In genomic region chr18:9549405-9549804, GRCh38 we compare ENCODE assay signal across 13 cellular contexts.
DNase-seq lines count a peak whose midpoint lies in the region; ATAC-seq and TF ChIP-seq lines count a peak whose summit lies in the region.
"Had no signal": no experiment of that assay in that cellular context is flagged by ENCODE, and none has a peak within 500 bp of the region (broad histone marks: within the 10 kb centered on the region; RNA-seq: fewer than 3 reads in every experiment).

No MANE protein-coding gene starts in this region.

- intact Hi-C loops in PC-9 (cut with micrococcal nuclease; ENCODE audit: unreplicated experiment) = no loop called here

- H3K4me1 ChIP-seq in PC-9 (replicated peaks; ENCODE audit: insufficient read depth) = no peaks in the 10 kb centered on the region
- no peaks in the 10 kb centered on the region for H3K4me1 ChIP-seq in hepatocyte (ENCODE audit: insufficient read depth)
- H3K4me1 ChIP-seq: colonic mucosa had no signal

- H3K79me2 ChIP-seq in PC-9 (ENCODE audit: low read depth) = peaks cover 6% of the 10 kb centered on the region; the same call in 1 of the 2 replicates
- peaks cover 3% of the 10 kb centered on the region for H3K79me2 ChIP-seq in hepatocyte

- ATAC-seq in GM21526 (IDR thresholded peaks at IDR 0.05; ENCODE audit: low FRiP score, unreplicated experiment) (no peak), HG02759 (IDR thresholded peaks at IDR 0.05; ENCODE audit: unreplicated experiment) (no peak)
- ATAC-seq: naive thymus-derived CD4-positive, alpha-beta T cell had no signal

- H3K4me3 ChIP-seq in AG04450 (ENCODE audit: low read depth, low read length) (no peak overlapping the region), GM12865 (ENCODE audit: low read depth, low read length) (no peak overlapping the region), PC-9 (no peak overlapping the region), hepatocyte (no peak overlapping the region)
- H3K4me3 ChIP-seq: colonic mucosa had no signal

- H3K9me3 ChIP-seq in AG04450 (ENCODE audit: control insufficient read depth, insufficient read depth, low read length) = no peaks in the 10 kb centered on the region
- H3K9me3 ChIP-seq in PC-9 (ENCODE audit: insufficient read depth, low read depth) = no peaks in the 10 kb centered on the region
- H3K9me3 ChIP-seq in hepatocyte (ENCODE audit: low read depth) = no peaks in the 10 kb centered on the region
- H3K9me3 ChIP-seq: colonic mucosa had no signal

- H3F3A ChIP-seq in PC-9 (ENCODE audit: insufficient read depth, low read depth) = peaks cover 64% of the 10 kb centered on the region; the same call in 1 of the 2 replicates

- no TSS peak for BruUV-seq in PC-9 (replicated peaks; lab: Mats Ljungman, UMichigan)

- H2AFZ ChIP-seq in PC-9 (no peak overlapping the region), hepatocyte (no peak overlapping the region)

- 95% methylated on average over 7 of the region's 7 CpGs for WGBS in hepatocyte (ENCODE audit: low lambda C conversion rate, missing lambda C conversion rate)

- no peaks in the 10 kb centered on the region for H3K27me3 ChIP-seq in AG04450 (ENCODE audit: control insufficient read depth, insufficient read depth, low read length)
- no peaks in the 10 kb centered on the region for H3K27me3 ChIP-seq in PC-9 (ENCODE audit: insufficient read depth, low read depth)
- H3K27me3 ChIP-seq in hepatocyte = no peaks in the 10 kb centered on the region
- H3K27me3 ChIP-seq: colonic mucosa had no signal

- peaks cover 34% of the 10 kb centered on the region for H4K20me1 ChIP-seq in PC-9 (ENCODE audit: insufficient read depth)
- no peaks in the 10 kb centered on the region for H4K20me1 ChIP-seq in hepatocyte (ENCODE audit: insufficient read depth, poor library complexity, severe bottlenecking)

- H3K27ac ChIP-seq in AG04450 (ENCODE audit: low read depth, low read length) = no peak overlapping the region
- H3K27ac ChIP-seq in PC-9 = no peak overlapping the region
- H3K27ac ChIP-seq in hepatocyte = no peak overlapping the region
- H3K27ac ChIP-seq: colonic mucosa had no signal

- H3K9me2 ChIP-seq in PC-9 (ENCODE audit: insufficient read depth) = no peaks in the 10 kb centered on the region
- no peaks in the 10 kb centered on the region for H3K9me2 ChIP-seq in hepatocyte (replicated peaks; ENCODE audit: insufficient read depth)

- TF ChIP-seq CTCF in AG04450 (IDR thresholded peaks at IDR 0.05; ENCODE audit: low read depth, low read length) (peak; percentile 21; the same call in 1 of the 2 replicates), GM12865 (IDR thresholded peaks at IDR 0.05; ENCODE audit: insufficient read depth, low read depth, low read length, missing control alignments) (peak; percentile 10), PC-9 (conservative IDR thresholded peaks at IDR 0.05) (0 out of 2 replicates have a peak, but pooled peaks have one; percentile 15), hepatocyte (IDR thresholded peaks at IDR 0.05; ENCODE audit: poor library complexity) (peak; percentile 9)

- CTCF ChIA-PET in AG04450 (lab: Charles Lee) (interaction anchor here (0.6 kb wide), 1 partner anchor 117 kb away, joined by 3 read pairs; no protein-coding TSS in a partner anchor), PC-9 (lab: Charles Lee) (interaction anchor here (0.7 kb wide), 1 partner anchor 309 kb away, joined by 3 read pairs; no protein-coding TSS in a partner anchor)

- H3K4me2 ChIP-seq in PC-9 (no peak overlapping the region), hepatocyte (no peak overlapping the region)

- DNase-seq in AG04450 (ENCODE audit: low read depth, low spot score) = no peak
- DNase-seq in GM12865 (ENCODE audit: low read depth) = peak; percentile 20
- DNase-seq in PC-9 = no peak
- no peak for DNase-seq in hepatocyte (ENCODE audit: low spot score)
- DNase-seq in globus pallidus (ENCODE audit: low spot score) = no peak
- DNase-seq in NCI-H2196 (lab: John Stamatoyannopoulos, UW; ENCODE audit: unreplicated experiment) = no peak
- DNase-seq: colonic mucosa; foreskin fibroblast; immature natural killer cell; naive thymus-derived CD4-positive, alpha-beta T cell; right cardiac atrium had no signal

- POLR2A ChIA-PET in AG04450 (lab: Yijun Ruan, JAX) = no interaction called here
- POLR2A ChIA-PET in PC-9 (lab: Charles Lee; ENCODE audit: unreplicated experiment) = no interaction called here

- H3K36me3 ChIP-seq in PC-9 (ENCODE audit: low read depth) = peaks cover 44% of the 10 kb centered on the region
- peaks cover 12% of the 10 kb centered on the region for H3K36me3 ChIP-seq in hepatocyte (replicated peaks; ENCODE audit: insufficient read depth, low read depth)
- H3K36me3 ChIP-seq: colonic mucosa had no signal
